Comparison of ENCODE assay signal across 21 cellular contexts in the genomic region with DNA sequence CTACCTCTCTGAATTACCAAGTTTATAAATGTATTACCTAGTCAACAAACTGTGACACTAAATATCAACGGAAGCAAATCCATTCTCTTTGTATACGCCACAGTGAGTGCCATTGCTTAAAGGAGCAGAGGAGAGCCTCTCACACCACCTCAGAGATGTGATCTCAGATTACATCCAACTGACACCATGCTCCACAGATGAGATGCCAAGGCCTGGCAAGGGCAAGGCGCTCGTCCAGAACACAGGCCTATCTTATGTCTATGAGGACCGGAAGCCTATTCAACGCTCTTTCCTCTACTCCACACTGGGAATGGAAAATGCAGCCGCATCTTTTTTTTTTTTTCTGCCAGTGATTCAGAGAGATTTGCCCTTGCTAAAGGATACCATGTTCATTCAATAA.
"Had no signal": no experiment of that assay in that cellular context is flagged by ENCODE, and none has a peak within 500 bp of the region (broad histone marks: within the 10 kb centered on the region; RNA-seq: fewer than 3 reads in every experiment).

No MANE protein-coding gene starts in this region.

- H3K9me3 ChIP-seq: neutrophil, pancreas, right atrium auricular region, stomach, thyroid gland, vagina had no signal

- H3K27ac ChIP-seq: dorsolateral prefrontal cortex, neutrophil, pancreas, right atrium auricular region, stomach, thyroid gland, vagina had no signal

- H3K4me3 ChIP-seq: dorsolateral prefrontal cortex, lung, pancreas, right atrium auricular region, smooth muscle cell, stomach, thyroid gland, vagina had no signal

- FAIRE-seq: pancreas had no signal

- H3K4me2 ChIP-seq: smooth muscle cell had no signal

- DNase-seq: dorsolateral prefrontal cortex; effector CD4-positive, alpha-beta T cell; head of caudate nucleus; kidney; natural killer cell; pancreas; stimulated activated CD4-positive, alpha-beta T cell treated with anti-CD3 and anti-CD28 coated beads, Interleukin-12 subunit alpha, Interleukin-12 subunit beta, amount 100 ng/mL, for 4 hours; stimulated activated CD4-positive, alpha-beta T cell treated with anti-CD3 and anti-CD28 coated beads, Interleukin-1b, Interleukin-23, amount 100 ng/mL, for 48 hours; stimulated activated CD4-positive, alpha-beta T cell treated with anti-CD3 and anti-CD28 coated beads, Interleukin-4, amount 100 ng/mL, for 1 hour; stimulated activated CD8-positive, alpha-beta memory T cell treated with anti-CD3 and anti-CD28 coated beads, Interleukin-4, amount 100 ng/mL, for 48 hours; stimulated activated naive CD4-positive, alpha-beta T cell treated with Interleukin-2 at 50 U/mL for 16 hours; stomach; thyroid gland; trophoblast cell had no signal

- ATAC-seq: left lobe of liver, natural killer cell, pancreas, sciatic nerve had no signal

- H3K27me3 ChIP-seq: dorsolateral prefrontal cortex, neutrophil, pancreas, right atrium auricular region, stomach, thyroid gland, vagina had no signal

- H3K4me1 ChIP-seq: pancreas, right atrium auricular region, thyroid gland, vagina had no signal
